In the genomic region with DNA sequence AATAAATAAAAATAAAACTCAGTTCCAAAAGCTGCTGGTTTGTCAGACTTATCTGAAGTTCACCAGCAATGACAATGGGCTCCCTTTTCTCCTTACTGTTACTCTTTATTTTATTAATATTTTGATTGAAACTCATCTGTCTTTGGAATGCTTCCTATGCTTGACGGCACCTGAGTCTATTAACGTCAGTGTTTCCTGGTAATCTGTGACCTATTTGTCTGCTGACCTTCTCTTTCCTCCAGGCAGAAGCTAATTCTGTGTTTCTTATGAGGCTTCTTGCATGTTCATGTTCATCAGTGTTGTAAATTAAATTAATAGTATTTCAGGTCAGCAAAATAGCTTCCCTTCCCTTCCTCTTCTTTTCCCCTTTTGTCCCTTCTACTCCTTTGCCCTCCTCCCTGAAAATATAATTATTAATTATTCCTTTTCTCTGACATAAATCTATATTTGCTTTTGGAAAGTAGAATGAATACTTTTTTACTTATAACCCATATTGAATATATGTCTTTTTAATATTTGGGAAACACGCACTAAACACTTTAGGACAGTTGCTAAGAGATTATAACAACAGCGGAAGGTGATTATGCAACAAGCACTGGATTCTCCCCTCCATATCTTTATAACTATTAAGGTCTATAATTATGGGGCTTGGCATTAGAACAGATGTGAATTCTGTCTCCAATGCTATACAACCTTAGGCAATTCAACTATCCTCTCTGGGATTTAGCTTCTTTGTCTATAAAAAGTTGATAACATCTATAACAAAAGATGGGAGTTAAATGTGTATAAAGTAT, we compare ENCODE assay signal across 23 cellular contexts. TPM values are rescaled to one million over a fixed set of nuclear protein-coding genes. Genes with fewer than 3 reads are reported as not detected.
DNase-seq lines count a peak whose midpoint lies in the region; ATAC-seq, FAIRE-seq and TF ChIP-seq lines count a peak whose summit lies in the region.
"Had no signal": no experiment of that assay in that cellular context is flagged by ENCODE, and none has a peak within 500 bp of the region (broad histone marks: within the 10 kb centered on the region; RNA-seq: fewer than 3 reads in every experiment).

No MANE protein-coding gene starts in this region.

- H3K4me3 ChIP-seq in A549 (no peak overlapping the region), epithelial cell of proximal tubule (ENCODE audit: low read depth, low read length) (no peak overlapping the region)
- H3K4me3 ChIP-seq: HAP-1 had no signal

- H3K4me1 ChIP-seq in A549: peaks cover 5% of the 10 kb centered on the region; the same call in 1 of the 3 replicates
- H3K4me1 ChIP-seq: Caco-2 had no signal

- POLR2A ChIA-PET in A549 (lab: Yijun Ruan, JAX) (interaction anchor here (0.7 kb wide), 1 partner anchor 32 kb away, joined by 3 read pairs; the partner anchor contains the start of gene PCF11), RWPE1 (lab: Yijun Ruan, JAX; ENCODE audit: low non-redundant PET) (no interaction called here)

- TF ChIP-seq EP300 in A549 (IDR thresholded peaks at IDR 0.05): no peak

- no peaks in the 10 kb centered on the region for H3K9me3 ChIP-seq in A549
- H3K9me3 ChIP-seq: Caco-2, HAP-1 had no signal

- WGBS in A549 (ENCODE audit: missing lambda C conversion rate): 53% methylated on average over 4 of the region's 4 CpGs

- H3K4me2 ChIP-seq in A549: peak overlapping the region; percentile 35

- no peak for FAIRE-seq in A549 (lab: Jason Lieb, UNC)

- DNase-seq in A549 (ENCODE audit: low read depth in 1 of 2, low spot score in 1 of 2) (peak in 1 of 2 experiments; percentile 21), NCI-H69 (lab: John Stamatoyannopoulos, UW) (peak; percentile 63), epithelial cell of proximal tubule (ENCODE audit: low read depth) (peak; percentile 7), renal cortical epithelial cell (ENCODE audit: low read depth) (peak; percentile 38), DMS79 (lab: John Stamatoyannopoulos, UW) (no peak), RWPE1 (ENCODE audit: low spot score) (no peak)
- DNase-seq: C1 segment of cervical spinal cord; Caco-2; CD8-positive, alpha-beta T cell; GF-D8; GOT3; HFFc6; NCI-H1048; NCI-H1694; NCI-H2029 treated with DMSO at 0.1 percent for 48 hours; NCI-H2171; NCI-H226; NCI-H510A treated with DMSO at 0.1 percent for 48 hours; NCI-H748 treated with DMSO at 0.1 percent for 48 hours; NK-92 treated with Interleukin-12 subunit alpha and Interleukin-12 subunit beta, amount 100 ng/mL, for 24 hours; PC-3 had no signal

- TF ChIP-seq POLR2A in A549 (IDR thresholded peaks at IDR 0.05; ENCODE audit: low read length): no peak

- no peak overlapping the region for H3K27ac ChIP-seq in A549
- H3K27ac ChIP-seq in RWPE1: no peak overlapping the region

- no peak for TF ChIP-seq RAD21 in A549 (conservative IDR thresholded peaks at IDR 0.05 in 1 of 2, IDR thresholded peaks at IDR 0.05 in 1 of 2)

- CTCF ChIA-PET in A549 (lab: Yijun Ruan, JAX): interaction anchor here (1.0 kb wide), 1 partner anchor 35 kb away, joined by 5 read pairs; no protein-coding TSS in a partner anchor
- CTCF ChIA-PET in RWPE1 (lab: Yijun Ruan, JAX): no interaction called here

- ATAC-seq in A549 (no peak), GM21529 (IDR thresholded peaks at IDR 0.05; ENCODE audit: unreplicated experiment) (no peak)
- ATAC-seq: CD8-positive, alpha-beta T cell; PC-3 had no signal

- TF ChIP-seq CTCF in A549 (IDR thresholded peaks at IDR 0.05) (no peak), epithelial cell of proximal tubule (conservative IDR thresholded peaks at IDR 0.05; ENCODE audit: low read depth, low read length) (no peak), RWPE1 (conservative IDR thresholded peaks at IDR 0.05; ENCODE audit: low read depth) (no peak)

TF ChIP-seq in A549, 52 proteins besides CTCF, POLR2A, EP300 and RAD21:
- TF ChIP-seq MAZ (IDR thresholded peaks at IDR 0.05; ENCODE audit: borderline replicate concordance, low read depth, low read length): no peak
- TF ChIP-seq FOXS1 (CRISPR knock-in tag; IDR thresholded peaks at IDR 0.05): no peak
- no peak for TF ChIP-seq HOXA7 (CRISPR knock-in tag; IDR thresholded peaks at IDR 0.05)
- no peak for TF ChIP-seq HDAC2 (IDR thresholded peaks at IDR 0.05)
- no peak for TF ChIP-seq ZSCAN20 (CRISPR knock-in tag; IDR thresholded peaks at IDR 0.05)
- TF ChIP-seq CBX8 (IDR thresholded peaks at IDR 0.05): no peak
- TF ChIP-seq SMC3 (IDR thresholded peaks at IDR 0.05): no peak
- TF ChIP-seq ELK1 (IDR thresholded peaks at IDR 0.05; ENCODE audit: low read depth, low read length): no peak
- no peak for TF ChIP-seq ZFP36 (IDR thresholded peaks at IDR 0.05; ENCODE audit: borderline replicate concordance, partially characterized antibody)
- TF ChIP-seq HEYL (CRISPR knock-in tag; IDR thresholded peaks at IDR 0.05): no peak
- no peak for TF ChIP-seq USF2 (IDR thresholded peaks at IDR 0.05)
- TF ChIP-seq, protein P1, sequence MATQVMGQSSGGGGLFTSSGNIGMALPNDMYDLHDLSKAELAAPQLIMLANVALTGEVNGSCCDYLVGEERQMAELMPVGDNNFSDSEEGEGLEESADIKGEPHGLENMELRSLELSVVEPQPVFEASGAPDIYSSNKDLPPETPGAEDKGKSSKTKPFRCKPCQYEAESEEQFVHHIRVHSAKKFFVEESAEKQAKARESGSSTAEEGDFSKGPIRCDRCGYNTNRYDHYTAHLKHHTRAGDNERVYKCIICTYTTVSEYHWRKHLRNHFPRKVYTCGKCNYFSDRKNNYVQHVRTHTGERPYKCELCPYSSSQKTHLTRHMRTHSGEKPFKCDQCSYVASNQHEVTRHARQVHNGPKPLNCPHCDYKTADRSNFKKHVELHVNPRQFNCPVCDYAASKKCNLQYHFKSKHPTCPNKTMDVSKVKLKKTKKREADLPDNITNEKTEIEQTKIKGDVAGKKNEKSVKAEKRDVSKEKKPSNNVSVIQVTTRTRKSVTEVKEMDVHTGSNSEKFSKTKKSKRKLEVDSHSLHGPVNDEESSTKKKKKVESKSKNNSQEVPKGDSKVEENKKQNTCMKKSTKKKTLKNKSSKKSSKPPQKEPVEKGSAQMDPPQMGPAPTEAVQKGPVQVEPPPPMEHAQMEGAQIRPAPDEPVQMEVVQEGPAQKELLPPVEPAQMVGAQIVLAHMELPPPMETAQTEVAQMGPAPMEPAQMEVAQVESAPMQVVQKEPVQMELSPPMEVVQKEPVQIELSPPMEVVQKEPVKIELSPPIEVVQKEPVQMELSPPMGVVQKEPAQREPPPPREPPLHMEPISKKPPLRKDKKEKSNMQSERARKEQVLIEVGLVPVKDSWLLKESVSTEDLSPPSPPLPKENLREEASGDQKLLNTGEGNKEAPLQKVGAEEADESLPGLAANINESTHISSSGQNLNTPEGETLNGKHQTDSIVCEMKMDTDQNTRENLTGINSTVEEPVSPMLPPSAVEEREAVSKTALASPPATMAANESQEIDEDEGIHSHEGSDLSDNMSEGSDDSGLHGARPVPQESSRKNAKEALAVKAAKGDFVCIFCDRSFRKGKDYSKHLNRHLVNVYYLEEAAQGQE (IDR thresholded peaks at IDR 0.05): no peak
- no peak for TF ChIP-seq RNF2 (IDR thresholded peaks at IDR 0.05; ENCODE audit: borderline replicate concordance, low read depth)
- no peak for TF ChIP-seq JUNB (IDR thresholded peaks at IDR 0.05)

RNA-seq across cellular contexts. Expression of gene PCF11, which starts 32.1 kb away (rescaled TPM):
- polyA plus RNA-seq in A549 (2011; rRNA removed) (41.1 and 42.3 TPM in 2 replicates), A549 (2017; fragmentation: RNase III; extraction: RNeasy Plus Mini Kit Qiagen cat#74134 plus additional on column Dnase treatment) (24.7 to 28.7 TPM (median 25.2 TPM) in 3 replicates)
- 15.7 and 17.1 TPM in 2 replicates for polyA plus RNA-seq in A549 (2012; cell fraction: cytosol; rRNA removed)
- polyA plus RNA-seq in A549 (2012; cell fraction: nucleus; rRNA removed): 33.1 and 54.1 TPM in 2 replicates
- 32.9 and 37.8 TPM in 2 replicates for polyA minus RNA-seq in A549 (2011; rRNA and poly(A)+ RNA removed)
- total RNA-seq in epithelial cell of proximal tubule (14.3 and 34.2 TPM in 2 replicates), renal cortical epithelial cell (15.1 and 48.0 TPM in 2 replicates)

RNA-seq across cellular contexts. Expression of gene RAB30, which starts 53.1 kb away (rescaled TPM):
- 6.2 and 7.0 TPM in 2 replicates for polyA plus RNA-seq in A549 (2011; rRNA removed)
- polyA plus RNA-seq in A549 (2012; cell fraction: cytosol; rRNA removed): 1.6 and 2.0 TPM in 2 replicates
- polyA plus RNA-seq in A549 (2012; cell fraction: nucleus; rRNA removed): 1.4 and 1.6 TPM in 2 replicates
- polyA plus RNA-seq in A549 (2017; fragmentation: RNase III; extraction: RNeasy Plus Mini Kit Qiagen cat#74134 plus additional on column Dnase treatment): 3.9 to 4.7 TPM (median 4.2 TPM) in 3 replicates
- polyA minus RNA-seq in A549 (2011; rRNA and poly(A)+ RNA removed): 5.8 and 10.3 TPM in 2 replicates
- 2.8 and 5.3 TPM in 2 replicates for total RNA-seq in epithelial cell of proximal tubule
- total RNA-seq in renal cortical epithelial cell: 8.3 and 24.0 TPM in 2 replicates

Comparison
In these comparisons a context has a peak if more than half of its experiments do, and no peak if none do; other contexts are left out.
1. DNase-seq: peak in NCI-H69 (single experiment), epithelial cell of proximal tubule (single experiment) and renal cortical epithelial cell (single experiment); none in DMS79 (single experiment) and RWPE1 (single experiment).